14 cellular contexts compared by ENCODE assay signal in genomic region chr2:32783468-32783867, GRCh38.
DNase-seq lines count a peak whose midpoint lies in the region; ATAC-seq and TF ChIP-seq lines count a peak whose summit lies in the region.
"Had no signal": no experiment of that assay in that cellular context is flagged by ENCODE, and none has a peak within 500 bp of the region (broad histone marks: within the 10 kb centered on the region; RNA-seq: fewer than 3 reads in every experiment).

No MANE protein-coding gene starts in this region.

- in situ Hi-C loops in transverse colon (cut with MboI; ENCODE audit: low pct_ligation_motif_present in 1 of 4, low pct_unique_long_range_greater_than_20kb in 1 of 4, low sequenced_read_pairs in 3 of 4), result loop anchor here in 1 of 4 donors (25.0 kb wide), 2 partner anchors 254 to 604 kb away; no protein-coding TSS in a partner anchor

- no peak overlapping the region for H3K4me3 ChIP-seq in transverse colon

- no peaks in the 10 kb centered on the region for H3K27me3 ChIP-seq in transverse colon

- H3K27me3 Mint-ChIP-seq in nephron progenitor cell (ENCODE audit: low read depth, poor library complexity), result peaks cover 3% of the 10 kb centered on the region

- no peak for TF ChIP-seq POLR2A in transverse colon (IDR thresholded peaks at IDR 0.05)

- no peak for TF ChIP-seq EP300 in transverse colon (IDR thresholded peaks at IDR 0.05; ENCODE audit: low read depth)

- peaks cover 0 to 20% (median 0%) of the 10 kb centered on the region in 4 donors for H3K36me3 ChIP-seq in transverse colon

- ATAC-seq in Right ventricle myocardium superior (ENCODE audit: poor library complexity), result peak; percentile 92
- no peak for ATAC-seq in GM19452 (IDR thresholded peaks at IDR 0.05; ENCODE audit: unreplicated experiment)
- ATAC-seq in HG02938 (IDR thresholded peaks at IDR 0.05; ENCODE audit: unreplicated experiment), result no peak

- TF ChIP-seq CTCF in nephron progenitor cell (IDR thresholded peaks at IDR 0.05), result no peak
- TF ChIP-seq CTCF in transverse colon (IDR thresholded peaks at IDR 0.05), result no peak

- no peak overlapping the region for H3K4me3 Mint-ChIP-seq in nephron progenitor cell
- H3K4me3 Mint-ChIP-seq: CD14-positive monocyte had no signal

- peaks cover 9 to 11% of the 10 kb centered on the region in 2 donors for H3K9me3 ChIP-seq in transverse colon

- H3K27ac ChIP-seq in transverse colon, result no peak overlapping the region
- H3K27ac ChIP-seq: RWPE1 had no signal

- intact Hi-C loops in Right ventricle myocardium superior (cut with DNase I) (loop anchor here (5.0 kb wide), 1 partner anchor 164 kb away; the partner anchor contains the start of gene LTBP1), transverse colon (cut with DNase I; ENCODE audit: low total_unique reads) (no loop called here)

- H3K4me1 Mint-ChIP-seq in nephron progenitor cell, result no peaks in the 10 kb centered on the region
- H3K4me1 Mint-ChIP-seq: CD14-positive monocyte had no signal

- peak; percentile 4 for DNase-seq in LHCN-M2 (ENCODE audit: low read depth)
- DNase-seq in NCI-H446 treated with DMSO at 0.1 percent for 48 hours (lab: John Stamatoyannopoulos, UW), result peak; percentile 53
- no peak for DNase-seq in Right ventricle myocardium superior
- no peak for DNase-seq in nephron progenitor cell
- no peak for DNase-seq in transverse colon
- DNase-seq in NCI-H1417 treated with DMSO at 0.1 percent for 48 hours (lab: John Stamatoyannopoulos, UW), result no peak
- DNase-seq: Caco-2, NCI-H1092, NCI-H1930, NCI-H524 treated with DMSO at 0.1 percent for 48 hours had no signal

- no peaks in the 10 kb centered on the region for H3K4me1 ChIP-seq in transverse colon

- H3K9me3 Mint-ChIP-seq in nephron progenitor cell, result peaks cover 31% of the 10 kb centered on the region

- peak overlapping the region; percentile 5 for H3K27ac Mint-ChIP-seq in nephron progenitor cell
- H3K27ac Mint-ChIP-seq: CD14-positive monocyte had no signal

- peaks cover 80% of the 10 kb centered on the region for H3K36me3 Mint-ChIP-seq in nephron progenitor cell (ENCODE audit: low read depth)

- 87 to 95% methylated on average over 2 of the region's 2 CpGs for WGBS in transverse colon (ENCODE audit: low coverage in 1 of 2), 2 donors

Comparison
In these comparisons a context has a peak if more than half of its experiments do, and no peak if none do; other contexts are left out.
1. DNase-seq: peak in LHCN-M2 (single experiment) and NCI-H446 treated with DMSO at 0.1 percent for 48 hours (single experiment); none in Right ventricle myocardium superior (single experiment), nephron progenitor cell (single experiment), transverse colon (single experiment) and NCI-H1417 treated with DMSO at 0.1 percent for 48 hours (single experiment).